In genomic region chr9:18791074-18791473, GRCh38 we compare ENCODE assay signal across 11 cellular contexts.
A peak's percentile ranks its signal among the peaks of the same experiment; 100 is the strongest.
DNase-seq lines count a peak whose midpoint lies in the region; ATAC-seq and TF ChIP-seq lines count a peak whose summit lies in the region.
"Had no signal": no experiment of that assay in that cellular context is flagged by ENCODE, and none has a peak within 500 bp of the region (broad histone marks: within the 10 kb centered on the region; RNA-seq: fewer than 3 reads in every experiment).

No MANE protein-coding gene starts in this region.

- no peaks in the 10 kb centered on the region for H3K9me3 Mint-ChIP-seq in activated B cell treated with CpG ODN at 0.5 μM for 24 hours
- H3K9me3 Mint-ChIP-seq in naive thymus-derived CD8-positive, alpha-beta T cell = no peaks in the 10 kb centered on the region

- no peaks in the 10 kb centered on the region for H3K27me3 Mint-ChIP-seq in activated B cell treated with CpG ODN at 0.5 μM for 24 hours
- H3K27me3 Mint-ChIP-seq in naive thymus-derived CD8-positive, alpha-beta T cell = peaks cover 0 to 16% (median 0%) of the 10 kb centered on the region in 5 donors

- H3K79me1 ChIP-seq in mesendoderm (ENCODE audit: low read length) = no peaks in the 10 kb centered on the region

- H3K27ac Mint-ChIP-seq in activated B cell treated with CpG ODN at 0.5 μM for 24 hours = peak overlapping the region; percentile 13
- peak overlapping the region in 1 of 10 donors; percentile 69 for H3K27ac Mint-ChIP-seq in naive thymus-derived CD8-positive, alpha-beta T cell

- H3K4me1 Mint-ChIP-seq in activated B cell treated with CpG ODN at 0.5 μM for 24 hours = no peaks in the 10 kb centered on the region
- H3K4me1 Mint-ChIP-seq in naive thymus-derived CD8-positive, alpha-beta T cell = no peaks in the 10 kb centered on the region

- H3K9ac ChIP-seq in mesendoderm (ENCODE audit: low read length) = no peak overlapping the region

- intact Hi-C loops in activated B cell treated with CpG ODN at 0.5 μM for 24 hours (cut with micrococcal nuclease) = no loop called here

- H4K5ac ChIP-seq in mesendoderm (ENCODE audit: low read length) = no peak overlapping the region

- H2AK5ac ChIP-seq in mesendoderm (ENCODE audit: low read length) = no peak overlapping the region

- H3K27me3 ChIP-seq in mesendoderm (ENCODE audit: insufficient read depth, low read length, poor library complexity) = no peaks in the 10 kb centered on the region

- no peak overlapping the region for H2BK120ac ChIP-seq in mesendoderm (ENCODE audit: low read depth, low read length)

- no peak overlapping the region for H3K27ac ChIP-seq in mesendoderm (ENCODE audit: low read depth, low read length)

- no peak overlapping the region for H2BK5ac ChIP-seq in mesendoderm (ENCODE audit: low read length)

- no peak overlapping the region for H3K4me2 ChIP-seq in mesendoderm (ENCODE audit: low read length)

- no peak overlapping the region for H3K4me3 Mint-ChIP-seq in activated B cell treated with CpG ODN at 0.5 μM for 24 hours
- H3K4me3 Mint-ChIP-seq in naive thymus-derived CD8-positive, alpha-beta T cell = no peak overlapping the region

- H3K4me3 ChIP-seq in mesendoderm (ENCODE audit: low read length) = no peak overlapping the region

- no peak overlapping the region for H3K18ac ChIP-seq in mesendoderm (ENCODE audit: low read length)

- POLR2A ChIA-PET in GM10248 (lab: Yijun Ruan, JAX) (no interaction called here), activated B cell treated with CpG ODN at 0.5 μM for 24 hours (lab: Charles Lee) (no interaction called here)
- POLR2A ChIA-PET in naive thymus-derived CD8-positive, alpha-beta T cell (lab: Charles Lee) = no interaction called here

- H2BK15ac ChIP-seq in mesendoderm (replicated peaks; ENCODE audit: low read depth) = no peak overlapping the region

- no peak overlapping the region for H3K4ac ChIP-seq in mesendoderm (ENCODE audit: low read depth, low read length)

- no peak for ATAC-seq in activated B cell treated with CpG ODN at 0.5 μM for 24 hours (ENCODE audit: low read depth)
- no peak for ATAC-seq in naive thymus-derived CD8-positive, alpha-beta T cell
- no peak for ATAC-seq in GM21423 (IDR thresholded peaks at IDR 0.05; ENCODE audit: unreplicated experiment)

- H3K79me2 ChIP-seq in mesendoderm (ENCODE audit: control insufficient read depth, insufficient read depth, low read length) = no peaks in the 10 kb centered on the region

- H3K23ac ChIP-seq in mesendoderm (ENCODE audit: low read length) = no peak overlapping the region

- DNase-seq in GM10248 (ENCODE audit: extremely low spot score) (no peak), HuH-7 (ENCODE audit: low spot score) (peak; percentile 29), activated B cell treated with CpG ODN at 0.5 μM for 24 hours (no peak), mesendoderm (peak; percentile 80), mucosa of gallbladder (ENCODE audit: low spot score) (no peak), GM19240 (ENCODE audit: insufficient read length, low spot score) (no peak)
- DNase-seq in naive thymus-derived CD8-positive, alpha-beta T cell = no peak
- DNase-seq: foreskin melanocyte; NCI-H1092; stimulated activated CD4-positive, alpha-beta T cell treated with anti-CD3 and anti-CD28 coated beads, Interleukin-4, amount 100 ng/mL, for 4 hours had no signal

- H3K4me1 ChIP-seq in mesendoderm (ENCODE audit: control insufficient read depth, low read depth, low read length) = peaks cover 2% of the 10 kb centered on the region

- H3K36me3 Mint-ChIP-seq in activated B cell treated with CpG ODN at 0.5 μM for 24 hours (ENCODE audit: low read depth) = no peaks in the 10 kb centered on the region
- no peaks in the 10 kb centered on the region for H3K36me3 Mint-ChIP-seq in naive thymus-derived CD8-positive, alpha-beta T cell

- CTCF ChIA-PET in GM10248 (lab: Yijun Ruan, JAX) (interaction anchor here (1.8 to 2.1 kb wide), 2 partner anchors 14 to 20 kb away, joined by 4 to 6 read pairs; no protein-coding TSS in a partner anchor), activated B cell treated with CpG ODN at 0.5 μM for 24 hours (lab: Charles Lee) (no interaction called here)

- peak; percentile 13 for TF ChIP-seq CTCF in GM10248 (IDR thresholded peaks at IDR 0.05; ENCODE audit: control extremely low read depth, extremely low read depth, low read depth, missing control alignments)
- no peak for TF ChIP-seq CTCF in activated B cell treated with CpG ODN at 0.5 μM for 24 hours (IDR thresholded peaks at IDR 0.05)

- WGBS in mesendoderm (ENCODE audit: extremely low coverage, insufficient coverage, low lambda C conversion rate) = no CpG with 5 or more reads among the region's 5 CpGs

- H4K8ac ChIP-seq in mesendoderm (ENCODE audit: low read depth, low read length) = no peak overlapping the region

- H3K56ac ChIP-seq in mesendoderm (ENCODE audit: low read length) = no peak overlapping the region

- no peaks in the 10 kb centered on the region for H3K36me3 ChIP-seq in mesendoderm (ENCODE audit: control insufficient read depth, insufficient read depth, low read length)

Comparison
In these comparisons a context has a peak if more than half of its experiments do, and no peak if none do; other contexts are left out.
1. DNase-seq: peak in HuH-7 (single experiment) and mesendoderm (single experiment); none in GM10248 (single experiment), activated B cell treated with CpG ODN at 0.5 μM for 24 hours (single experiment), mucosa of gallbladder (single experiment), naive thymus-derived CD8-positive, alpha-beta T cell (0 of 10) and GM19240 (single experiment).